Comparison of ENCODE assay signal across 20 cellular contexts in the genomic region with DNA sequence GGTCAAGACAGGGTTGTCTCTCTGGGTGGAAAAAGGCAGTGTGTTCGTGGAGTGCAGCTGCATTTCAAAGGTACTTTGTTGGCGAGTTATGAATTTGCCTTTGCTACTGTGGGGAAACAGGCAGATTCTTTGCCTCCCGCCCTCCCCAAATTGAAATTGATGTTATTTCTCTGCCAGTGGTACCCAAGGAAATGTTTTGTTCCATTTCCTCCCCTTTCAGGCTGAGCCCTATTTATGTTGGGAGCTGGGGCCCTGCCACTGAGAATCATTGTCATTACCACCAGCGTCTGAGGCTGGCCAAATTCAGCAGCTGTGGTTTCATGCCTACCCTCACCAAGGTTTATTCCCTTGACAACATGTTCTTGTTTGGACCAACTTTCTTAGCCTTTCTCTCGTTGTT. TPM values are rescaled to one million over a fixed set of nuclear protein-coding genes. Genes with fewer than 3 reads are reported as not detected.
A peak's percentile ranks its signal among the peaks of the same experiment; 100 is the strongest.
DNase-seq lines count a peak whose midpoint lies in the region; ATAC-seq and TF ChIP-seq lines count a peak whose summit lies in the region.
"Had no signal": no experiment of that assay in that cellular context is flagged by ENCODE, and none has a peak within 500 bp of the region (broad histone marks: within the 10 kb centered on the region; RNA-seq: fewer than 3 reads in every experiment).

No MANE protein-coding gene starts in this region.

- H3K9me3 ChIP-seq in esophagus muscularis mucosa = no peaks in the 10 kb centered on the region
- no peaks in the 10 kb centered on the region for H3K9me3 ChIP-seq in lower lobe of right lung

- no peak overlapping the region for H3K4me2 ChIP-seq in GM23338

- H3K4me1 Mint-ChIP-seq in GM23338 = peaks cover 20% of the 10 kb centered on the region
- peaks cover 47% of the 10 kb centered on the region for H3K4me1 Mint-ChIP-seq in neural crest cell
- H3K4me1 Mint-ChIP-seq: CD8-positive, alpha-beta memory T cell had no signal

- no peak overlapping the region for H3K27ac Mint-ChIP-seq in GM23338
- H3K27ac Mint-ChIP-seq in neural crest cell (ENCODE audit: unreplicated experiment) = no peak overlapping the region
- H3K27ac Mint-ChIP-seq: HFFc6 had no signal

- peak overlapping the region; percentile 91; the same call in 1 of the 2 replicates for H2AFZ ChIP-seq in GM23338

- H3K4me3 Mint-ChIP-seq in GM23338 (no peak overlapping the region), neural crest cell (peak overlapping the region; percentile 5)
- H3K4me3 Mint-ChIP-seq: HFFc6 had no signal

- DNase-seq in GM23338 (ENCODE audit: low spot score) (no peak), esophagus muscularis mucosa (ENCODE audit: extremely low spot score) (peak; percentile 66), neural crest cell (ENCODE audit: low read depth, low spot score) (no peak), substantia nigra (lab: John Stamatoyannopoulos, UW) (peak in 35 of 49 donors; percentile 18 to 77 (median 43)), lower lobe of right lung (no peak), NCI-H187 (lab: John Stamatoyannopoulos, UW) (no peak)
- DNase-seq: AML-193; CD8-positive, alpha-beta memory T cell; GOT3; HFFc6; KG1; NCI-H1048; NCI-H2107; NCI-H226; NK-92 treated with Interleukin-12 subunit alpha and Interleukin-12 subunit beta, amount 100 ng/mL, for 24 hours had no signal

- TF ChIP-seq POLR2A in esophagus muscularis mucosa (IDR thresholded peaks at IDR 0.05; ENCODE audit: low read depth) = no peak

- H3K79me2 ChIP-seq in GM23338 (replicated peaks; ENCODE audit: insufficient read depth) = no peaks in the 10 kb centered on the region

- TF ChIP-seq CTCF in GM23338 (conservative IDR thresholded peaks at IDR 0.05; ENCODE audit: low read depth in 2 of 2) (no peak), esophagus muscularis mucosa (IDR thresholded peaks at IDR 0.05) (no peak), neural crest cell (conservative IDR thresholded peaks at IDR 0.05) (no peak), lower lobe of right lung (IDR thresholded peaks at IDR 0.05) (no peak)

- no peaks in the 10 kb centered on the region for H3K9me2 ChIP-seq in GM23338 (ENCODE audit: insufficient read depth)

- 78% methylated on average over 5 of the region's 5 CpGs for WGBS in esophagus muscularis mucosa

- H3K27me3 ChIP-seq in GM23338 (ENCODE audit: insufficient read depth) = no peaks in the 10 kb centered on the region
- peaks cover 0 to 37% (median 0%) of the 10 kb centered on the region in 4 donors for H3K27me3 ChIP-seq in esophagus muscularis mucosa
- peaks cover 11% of the 10 kb centered on the region for H3K27me3 ChIP-seq in lower lobe of right lung (ENCODE audit: low read depth)

- H3K27ac ChIP-seq in GM23338 (ENCODE audit: low read depth) (no peak overlapping the region), esophagus muscularis mucosa (replicated peaks in 1 of 4) (no peak overlapping the region), substantia nigra (ENCODE audit: low read depth, low read length, poor library complexity, severe bottlenecking) (peak overlapping the region; percentile 98), lower lobe of right lung (no peak overlapping the region)
- H3K27ac ChIP-seq: RWPE1 had no signal

- H3K4me3 ChIP-seq in GM23338 (no peak overlapping the region), esophagus muscularis mucosa (no peak overlapping the region), lower lobe of right lung (no peak overlapping the region)

- intact Hi-C loops in esophagus muscularis mucosa (cut with DNase I) = no loop called here
- intact Hi-C loops in lower lobe of right lung (cut with DNase I) = no loop called here

- H3K36me3 Mint-ChIP-seq in GM23338 (ENCODE audit: low read depth) (no peaks in the 10 kb centered on the region), neural crest cell (ENCODE audit: low read depth) (no peaks in the 10 kb centered on the region)
- H3K36me3 Mint-ChIP-seq: CD8-positive, alpha-beta memory T cell had no signal

- H3F3A ChIP-seq in GM23338 (replicated peaks; ENCODE audit: low read depth) = no peaks in the 10 kb centered on the region

- H3K4me1 ChIP-seq in GM23338 (ENCODE audit: insufficient read depth) = peaks cover 20% of the 10 kb centered on the region; the same call in 1 of the 2 replicates
- H3K4me1 ChIP-seq in esophagus muscularis mucosa = no peaks in the 10 kb centered on the region
- no peaks in the 10 kb centered on the region for H3K4me1 ChIP-seq in lower lobe of right lung

- H3K36me3 ChIP-seq in GM23338 (ENCODE audit: insufficient read depth) (no peaks in the 10 kb centered on the region), esophagus muscularis mucosa (no peaks in the 10 kb centered on the region), lower lobe of right lung (no peaks in the 10 kb centered on the region)

- no peak for TF ChIP-seq EP300 in esophagus muscularis mucosa (IDR thresholded peaks at IDR 0.05)

- H4K20me1 ChIP-seq in GM23338 (replicated peaks; ENCODE audit: insufficient read depth) = no peaks in the 10 kb centered on the region

- H3K9me3 Mint-ChIP-seq in GM23338 = no peaks in the 10 kb centered on the region
- no peaks in the 10 kb centered on the region for H3K9me3 Mint-ChIP-seq in neural crest cell
- H3K9me3 Mint-ChIP-seq: HFFc6 had no signal

- H3K27me3 Mint-ChIP-seq in GM23338 (ENCODE audit: insufficient read depth, low read depth, poor library complexity) (peaks cover 13% of the 10 kb centered on the region), neural crest cell (ENCODE audit: low read depth) (peaks cover 95% of the 10 kb centered on the region)

- ATAC-seq in GM23338 (no peak), lower lobe of right lung (no peak), HG03457 (IDR thresholded peaks at IDR 0.05; ENCODE audit: unreplicated experiment) (no peak), GM18520 (IDR thresholded peaks at IDR 0.05; ENCODE audit: unreplicated experiment) (no peak)

TF ChIP-seq in GM23338, 12 proteins besides CTCF, POLR2A, EP300 and RAD21:
- no peak for TF ChIP-seq ZNF114 (CRISPR knock-in tag; IDR thresholded peaks at IDR 0.05)
- TF ChIP-seq POLR2AphosphoS5 (IDR thresholded peaks at IDR 0.05; ENCODE audit: low read depth) = no peak
- no peak for TF ChIP-seq JUNB (IDR thresholded peaks at IDR 0.05; ENCODE audit: unreplicated experiment)
- no peak for TF ChIP-seq EZH2phosphoT487 (IDR thresholded peaks at IDR 0.05; ENCODE audit: unreplicated experiment)
- TF ChIP-seq, protein P1, sequence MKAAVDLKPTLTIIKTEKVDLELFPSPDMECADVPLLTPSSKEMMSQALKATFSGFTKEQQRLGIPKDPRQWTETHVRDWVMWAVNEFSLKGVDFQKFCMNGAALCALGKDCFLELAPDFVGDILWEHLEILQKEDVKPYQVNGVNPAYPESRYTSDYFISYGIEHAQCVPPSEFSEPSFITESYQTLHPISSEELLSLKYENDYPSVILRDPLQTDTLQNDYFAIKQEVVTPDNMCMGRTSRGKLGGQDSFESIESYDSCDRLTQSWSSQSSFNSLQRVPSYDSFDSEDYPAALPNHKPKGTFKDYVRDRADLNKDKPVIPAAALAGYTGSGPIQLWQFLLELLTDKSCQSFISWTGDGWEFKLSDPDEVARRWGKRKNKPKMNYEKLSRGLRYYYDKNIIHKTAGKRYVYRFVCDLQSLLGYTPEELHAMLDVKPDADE (IDR thresholded peaks at IDR 0.05) = no peak
- TF ChIP-seq EZH2 (IDR thresholded peaks at IDR 0.05; ENCODE audit: low read depth, unreplicated experiment) = no peak
- no peak for TF ChIP-seq CREB1 (CRISPR knock-in tag; IDR thresholded peaks at IDR 0.05; ENCODE audit: low read depth)

RNA-seq across cellular contexts. Expression of a gene that starts 48.5 kb away (rescaled TPM):
- total RNA-seq in GM23338 (2014; rRNA removed; shearing (Covaris generic)) = 0.04 and 1.4 TPM in 2 replicates
- 0.09 and 0.15 TPM in 2 replicates for polyA plus RNA-seq in GM23338 (2016; fragmentation: Nextera tagmentation; extraction: Ambion mirVana)
- total RNA-seq in esophagus muscularis mucosa (not detected), neural crest cell (5.4 TPM in 2 replicates), lower lobe of right lung (not detected)
- total RNA-seq: A673; CD8-positive, alpha-beta memory T cell; HFFc6; M059J had no signal
- polyA plus RNA-seq: CD8-positive, alpha-beta memory T cell had no signal

Comparison
In these comparisons a context has a peak if more than half of its experiments do, and no peak if none do; other contexts are left out.
1. DNase-seq: peak in esophagus muscularis mucosa (single experiment) and substantia nigra (35 of 49); none in GM23338 (single experiment), neural crest cell (single experiment), lower lobe of right lung (single experiment) and NCI-H187 (0 of 2).